Comparison of ENCODE assay signal across 19 cellular contexts in genomic region chr15:55532944-55533343, GRCh38. TPM values are rescaled to one million over a fixed set of nuclear protein-coding genes. Genes with fewer than 3 reads are reported as not detected.
"Had no signal": no experiment of that assay in that cellular context is flagged by ENCODE, and none has a peak within 500 bp of the region (broad histone marks: within the 10 kb centered on the region; RNA-seq: fewer than 3 reads in every experiment).

No MANE protein-coding gene starts in this region.

- H3K4me3 ChIP-seq: cardiac muscle cell had no signal

- H3K27me3 ChIP-seq: cardiac muscle cell had no signal

- H3K27ac ChIP-seq: cardiac muscle cell had no signal

- FAIRE-seq: astrocyte, TTC549 had no signal

- DNase-seq: activated CD4-positive, alpha-beta T cell treated with anti-CD3 and anti-CD28 coated beads for 4 hours; activated CD4-positive, alpha-beta T cell treated with anti-CD3 and anti-CD28 coated beads, Interleukin-2, amount 50 U/mL, for 4 hours; activated CD8-positive, alpha-beta memory T cell treated with anti-CD3 and anti-CD28 coated beads, Interleukin-2, amount 50 U/mL, for 48 hours; activated CD8-positive, alpha-beta T cell treated with anti-CD3 and anti-CD28 coated beads, Interleukin-2, amount 10 ng/mL, durations not matched to agents 7 days and 5 days; activated effector memory CD4-positive, alpha-beta T cell treated with Interleukin-2 at 50 U/mL for 16 hours; activated naive CD4-positive, alpha-beta T cell; activated T-cell treated with anti-CD3 and anti-CD28 coated beads, Interleukin-2, amount 50 U/mL, for 1 hour; amygdala; NCI-H1105 treated with DMSO at 0.1 percent for 48 hours; NCI-H1436 treated with DMSO at 0.1 percent for 48 hours; NCI-H187; NCI-H2081; NCI-H510A treated with DMSO at 0.1 percent for 48 hours; SIG-M5 had no signal

- H3K36me3 ChIP-seq: cardiac muscle cell had no signal

RNA-seq across cellular contexts. Expression of gene DNAAF4, which starts 24.9 kb away (rescaled TPM):
- total RNA-seq: activated CD8-positive, alpha-beta T cell treated with anti-CD3 and anti-CD28 coated beads, Interleukin-2, amount 10 ng/mL, durations not matched to agents 7 days and 5 days; activated T-helper 1 cell treated with anti-CD3 and anti-CD28 coated beads, Interleukin-12 subunit alpha, Interleukin-12 subunit beta, Interleukin-2, Interleukin-4 antibody, amounts not matched to agents 30 ng/mL and 10 ng/mL and 1 ng/mL, durations not matched to agents 14 hours and 24 hours and 36 hours had no signal
- polyA plus RNA-seq: IgD-negative memory B cell had no signal

RNA-seq across cellular contexts. Expression of gene PYGO1, which starts 55.2 kb away (rescaled TPM):
- total RNA-seq: activated CD8-positive, alpha-beta T cell treated with anti-CD3 and anti-CD28 coated beads, Interleukin-2, amount 10 ng/mL, durations not matched to agents 7 days and 5 days; activated T-helper 1 cell treated with anti-CD3 and anti-CD28 coated beads, Interleukin-12 subunit alpha, Interleukin-12 subunit beta, Interleukin-2, Interleukin-4 antibody, amounts not matched to agents 30 ng/mL and 10 ng/mL and 1 ng/mL, durations not matched to agents 14 hours and 24 hours and 36 hours had no signal
- polyA plus RNA-seq: IgD-negative memory B cell had no signal
